Comparison of ENCODE assay signal across 23 cellular contexts in genomic region chr19:44924243-44924725, GRCh38. TPM values are rescaled to one million over a fixed set of nuclear protein-coding genes. Genes with fewer than 3 reads are reported as not detected.
DNase-seq lines count a peak whose midpoint lies in the region; ATAC-seq and TF ChIP-seq lines count a peak whose summit lies in the region.
"Had no signal": no experiment of that assay in that cellular context is flagged by ENCODE, and none has a peak within 500 bp of the region (broad histone marks: within the 10 kb centered on the region; RNA-seq: fewer than 3 reads in every experiment).

No MANE protein-coding gene starts in this region.

- H3K4me1 ChIP-seq in adipocyte (ENCODE audit: control insufficient read depth, insufficient read depth, low read length): peaks cover 43% of the 10 kb centered on the region
- H3K4me1 ChIP-seq in mammary epithelial cell (ENCODE audit: insufficient read depth, low read length): peaks cover 9% of the 10 kb centered on the region
- H3K4me1 ChIP-seq: prostate gland had no signal

- DNase-seq in AG20443 (ENCODE audit: low spot score): peak; percentile 3
- no peak for DNase-seq in adipocyte (ENCODE audit: low read depth)
- peak; percentile 64 for DNase-seq in myocyte (ENCODE audit: low read depth)
- DNase-seq in NCI-H526 treated with DMSO at 0.1 percent for 48 hours (lab: John Stamatoyannopoulos, UW): no peak
- DNase-seq in mammary epithelial cell: no peak
- DNase-seq: activated CD4-positive, CD25-positive, alpha-beta regulatory T cell; CD8-positive, alpha-beta T cell; EL; endodermal cell; MV-4-11; naive thymus-derived CD8-positive, alpha-beta T cell; NCI-H2081 treated with DMSO at 0.1 percent for 48 hours; NCI-H524 treated with DMSO at 0.1 percent for 48 hours; T-helper 2 cell had no signal

- no peaks in the 10 kb centered on the region for H4K20me1 ChIP-seq in mammary epithelial cell (ENCODE audit: insufficient read depth, low read length)

- in situ Hi-C loops in mammary epithelial cell (cut with MboI; ENCODE audit: low sequenced_read_pairs in 2 of 2): no loop called here

- dilution Hi-C loops in mammary epithelial cell (cut with HindIII; ENCODE audit: low sequenced_read_pairs): no loop called here

- no peak for TF ChIP-seq CTCF in mammary epithelial cell (conservative IDR thresholded peaks at IDR 0.05 in 1 of 2, IDR thresholded peaks at IDR 0.05 in 1 of 2; ENCODE audit: extremely low read depth in 1 of 2, insufficient read depth in 1 of 2, low read depth in 1 of 2, low read length in 2 of 2)

- no TSS peak for BruUV-seq in mammary epithelial cell (replicated peaks; lab: Mats Ljungman, UMichigan)

- H3K27me3 ChIP-seq in adipocyte (replicated peaks; ENCODE audit: control insufficient read depth, insufficient read depth, low read length): no peaks in the 10 kb centered on the region
- no peaks in the 10 kb centered on the region for H3K27me3 ChIP-seq in mammary epithelial cell (ENCODE audit: insufficient read depth, low read length)
- H3K27me3 ChIP-seq: cardiac muscle cell, SJCRH30 had no signal

- no peaks in the 10 kb centered on the region for H3K79me2 ChIP-seq in mammary epithelial cell (ENCODE audit: insufficient read depth, low read length)

- intact Hi-C loops in mammary epithelial cell (cut with micrococcal nuclease): no loop called here

- WGBS in mammary epithelial cell (ENCODE audit: low coverage, missing lambda C conversion rate): 86% methylated on average over 8 of the region's 8 CpGs

- H3K9ac ChIP-seq in adipocyte (ENCODE audit: low read length): peak overlapping the region; percentile 67
- no peak overlapping the region for H3K9ac ChIP-seq in mammary epithelial cell (ENCODE audit: insufficient read depth, low read length)

- H3K36me3 ChIP-seq in adipocyte (ENCODE audit: control insufficient read depth, insufficient read depth, low read length, severe bottlenecking) (no peaks in the 10 kb centered on the region), mammary epithelial cell (ENCODE audit: insufficient read depth, low read length) (no peaks in the 10 kb centered on the region)
- H3K36me3 ChIP-seq: cardiac muscle cell, prostate gland, SJCRH30 had no signal

- H3K27ac ChIP-seq in mammary epithelial cell (ENCODE audit: insufficient read depth, low read depth, low read length): no peak overlapping the region
- H3K27ac ChIP-seq: cardiac muscle cell, prostate gland had no signal

- ATAC-seq in HG03280 (IDR thresholded peaks at IDR 0.05; ENCODE audit: unreplicated experiment): no peak
- ATAC-seq: activated T-helper 17 cell treated with anti-CD3 and anti-CD28 coated beads, Interleukin-2, amount 50 U/mL, for 72 hours; CD8-positive, alpha-beta T cell; naive thymus-derived CD8-positive, alpha-beta T cell; stimulated activated effector memory CD8-positive, alpha-beta T cell treated with anti-CD3 and anti-CD28 coated beads, Interleukin-12 subunit alpha, Interleukin-12 subunit beta, amount 100 ng/mL, for 72 hours had no signal

- CTCF ChIA-PET in mammary epithelial cell (lab: Charles Lee; ENCODE audit: low non-redundant PET): no interaction called here

- H2AFZ ChIP-seq in mammary epithelial cell (ENCODE audit: low read depth, low read length): no peak overlapping the region

- H3K9me3 ChIP-seq in adipocyte (ENCODE audit: control insufficient read depth, low read length): no peaks in the 10 kb centered on the region
- no peaks in the 10 kb centered on the region for H3K9me3 ChIP-seq in mammary epithelial cell (replicated peaks; ENCODE audit: insufficient read depth, low read length)
- H3K9me3 ChIP-seq: prostate gland, SJCRH30 had no signal

- H3K4me3 ChIP-seq in adipocyte (ENCODE audit: low read length) (no peak overlapping the region), mammary epithelial cell (replicated peaks in 1 of 3; ENCODE audit: insufficient read depth in 1 of 3, low read depth in 2 of 3, low read length in 3 of 3) (no peak overlapping the region)
- H3K4me3 ChIP-seq: cardiac muscle cell, prostate gland, SJCRH30 had no signal

- H3K4me2 ChIP-seq in mammary epithelial cell (ENCODE audit: insufficient read depth, low read depth, low read length): no peak overlapping the region

RNA-seq across cellular contexts. Expression of gene APOC1, which starts 9.9 kb away (rescaled TPM):
- total RNA-seq in myocyte (21.8 and 52.3 TPM in 2 replicates), mammary epithelial cell (10 to 100 TPM in 1 of 2 donors, 1 to 10 TPM in 1; 1.0 to 13.6 TPM)
- polyA plus RNA-seq in myocyte (2012): 7.3 TPM
- 11.9 TPM for polyA plus RNA-seq in mammary epithelial cell
- 7.6 TPM for polyA minus RNA-seq in mammary epithelial cell
- total RNA-seq: CD8-positive, alpha-beta T cell had no signal
- polyA plus RNA-seq: naive thymus-derived CD8-positive, alpha-beta T cell had no signal

RNA-seq across cellular contexts. Expression of gene APOC4, which starts 17.8 kb away (rescaled TPM):
- total RNA-seq in myocyte (not detected in 2 replicates), mammary epithelial cell (not detected)
- not detected for polyA plus RNA-seq in myocyte (2012)
- polyA plus RNA-seq in mammary epithelial cell: not detected
- polyA minus RNA-seq in mammary epithelial cell: not detected
- total RNA-seq: A673; activated T-helper 17 cell treated with anti-CD3 and anti-CD28 coated beads, Interleukin-2, amount 50 U/mL, for 72 hours; cardiac muscle cell; CD8-positive, alpha-beta T cell; endodermal cell; naive thymus-derived CD8-positive, alpha-beta T cell; OCI-LY7; prostate gland had no signal
- polyA plus RNA-seq: adipose tissue; cardiac muscle cell; naive thymus-derived CD8-positive, alpha-beta T cell had no signal

RNA-seq across cellular contexts. Expression of gene APOE, which starts 18.7 kb away (rescaled TPM):
- 4,388 and 5,075 TPM in 2 replicates for total RNA-seq in myocyte
- 34.2 TPM for polyA plus RNA-seq in myocyte (2012)
- total RNA-seq in mammary epithelial cell: 100 to 1,000 TPM in 1 of 2 donors, 10 to 100 TPM in 1; 11.9 to 202 TPM
- 19.9 TPM for polyA plus RNA-seq in mammary epithelial cell
- 1.4 TPM for polyA minus RNA-seq in mammary epithelial cell
- polyA plus RNA-seq: naive thymus-derived CD8-positive, alpha-beta T cell had no signal

RNA-seq across cellular contexts. Expression of gene APOC2, which starts 21.6 kb away (rescaled TPM):
- total RNA-seq in myocyte (4.8 and 8.8 TPM in 2 replicates), mammary epithelial cell (not detected)
- polyA plus RNA-seq in myocyte (2012): not detected
- not detected for polyA plus RNA-seq in mammary epithelial cell
- not detected for polyA minus RNA-seq in mammary epithelial cell
- total RNA-seq: A673; activated T-helper 17 cell treated with anti-CD3 and anti-CD28 coated beads, Interleukin-2, amount 50 U/mL, for 72 hours; cardiac muscle cell; CD8-positive, alpha-beta T cell; naive thymus-derived CD8-positive, alpha-beta T cell; prostate gland; SJCRH30 had no signal
- polyA plus RNA-seq: naive thymus-derived CD8-positive, alpha-beta T cell had no signal

RNA-seq across cellular contexts. Expression of gene CLPTM1, which starts 30.9 kb away (rescaled TPM):
- total RNA-seq in myocyte (73.2 and 91.7 TPM in 2 replicates), mammary epithelial cell (10 to 100 TPM; 36.5 to 89.7 TPM)
- polyA plus RNA-seq in myocyte (2012): 117 TPM
- 73.8 TPM for polyA plus RNA-seq in mammary epithelial cell
- 105 TPM for polyA minus RNA-seq in mammary epithelial cell

Comparison
In these comparisons a context has a peak if more than half of its experiments do, and no peak if none do; other contexts are left out.
1. DNase-seq: peak in AG20443 (single experiment) and myocyte (single experiment); none in adipocyte (single experiment), NCI-H526 treated with DMSO at 0.1 percent for 48 hours (single experiment) and mammary epithelial cell (single experiment).
2. RNA of gene APOE, which starts 18.7 kb away (total RNA-seq): 4,388 to 5,075 TPM in myocyte; 11.9 to 202 TPM in mammary epithelial cell; every median in the first group is over 10 times any median in the second.